ENCODE assay signal across 8 cellular contexts in the genomic region with DNA sequence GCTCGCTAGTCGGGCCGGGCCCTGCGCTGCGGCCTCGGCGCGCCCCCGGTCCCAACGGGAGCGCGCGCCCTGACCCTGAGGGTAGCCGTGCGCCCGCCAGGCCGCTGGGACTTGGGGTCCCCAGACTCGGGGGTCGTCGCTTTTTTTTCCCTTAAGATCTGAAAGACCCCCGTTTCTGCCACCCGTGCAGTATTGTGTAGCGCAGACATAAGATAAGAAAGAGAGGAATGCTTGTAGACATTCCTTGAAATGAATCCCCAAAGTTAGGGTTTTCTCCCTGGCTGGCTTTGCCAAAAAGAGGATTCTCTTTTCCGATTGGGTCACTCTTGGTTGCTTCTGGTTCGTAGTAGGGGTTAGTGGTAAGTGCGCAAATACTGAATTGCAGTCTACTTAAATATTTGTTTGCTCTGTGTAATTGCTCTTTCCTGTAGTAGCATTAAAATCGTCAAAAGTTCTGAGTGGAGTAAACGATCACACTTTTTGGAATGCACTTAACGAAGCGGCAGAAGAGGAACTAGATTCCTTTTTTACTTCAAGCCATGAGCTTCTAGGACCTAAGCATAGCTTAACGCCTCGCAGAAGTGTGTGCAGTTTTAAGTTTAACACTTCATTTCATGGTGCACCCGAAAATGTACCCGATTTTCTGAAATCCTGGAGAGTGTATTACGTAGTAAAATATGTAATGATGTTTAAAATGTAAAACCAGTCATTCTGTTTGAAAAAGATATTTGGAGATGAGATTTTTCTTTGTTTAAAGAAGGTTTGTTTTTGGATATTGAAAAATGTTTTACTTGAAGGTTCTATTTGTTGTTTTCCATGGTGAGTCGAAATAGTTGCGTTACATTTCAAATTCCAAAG. TPM values are rescaled to one million over a fixed set of nuclear protein-coding genes. Genes with fewer than 3 reads are reported as not detected.
DNase-seq lines count a peak whose midpoint lies in the region; ATAC-seq lines count a peak whose summit lies in the region.

No MANE protein-coding gene starts in this region.

- intact Hi-C loops in head of caudate nucleus (cut with DNase I) = loop anchor here (10.0 kb wide), 2 partner anchors 185 to 265 kb away; a partner anchor contains a TSS

- H3K4me3 Mint-ChIP-seq in activated naive CD8-positive, alpha-beta T cell treated with anti-CD3 and anti-CD28 coated beads, Interleukin-2, amount 50 U/mL, for 24 hours = peak overlapping the region; percentile 95
- H3K4me3 Mint-ChIP-seq in stimulated activated effector memory CD8-positive, alpha-beta T cell treated with anti-CD3 and anti-CD28 coated beads, Interleukin-12 subunit alpha, Interleukin-12 subunit beta, amount 100 ng/mL, for 72 hours = peak overlapping the region; percentile 77

- H3K27me3 Mint-ChIP-seq in activated naive CD8-positive, alpha-beta T cell treated with anti-CD3 and anti-CD28 coated beads, Interleukin-2, amount 50 U/mL, for 24 hours = no peaks in the 10 kb centered on the region

- H3K4me1 Mint-ChIP-seq in activated naive CD8-positive, alpha-beta T cell treated with anti-CD3 and anti-CD28 coated beads, Interleukin-2, amount 50 U/mL, for 24 hours = peaks cover 73% of the 10 kb centered on the region
- peaks cover 64% of the 10 kb centered on the region for H3K4me1 Mint-ChIP-seq in stimulated activated effector memory CD8-positive, alpha-beta T cell treated with anti-CD3 and anti-CD28 coated beads, Interleukin-12 subunit alpha, Interleukin-12 subunit beta, amount 100 ng/mL, for 72 hours

- H3K36me3 Mint-ChIP-seq in activated naive CD8-positive, alpha-beta T cell treated with anti-CD3 and anti-CD28 coated beads, Interleukin-2, amount 50 U/mL, for 24 hours (ENCODE audit: low read depth) = peaks cover 22% of the 10 kb centered on the region
- peaks cover 34% of the 10 kb centered on the region for H3K36me3 Mint-ChIP-seq in stimulated activated effector memory CD8-positive, alpha-beta T cell treated with anti-CD3 and anti-CD28 coated beads, Interleukin-12 subunit alpha, Interleukin-12 subunit beta, amount 100 ng/mL, for 72 hours

- peak overlapping the region; percentile 96 for H3K27ac Mint-ChIP-seq in activated naive CD8-positive, alpha-beta T cell treated with anti-CD3 and anti-CD28 coated beads, Interleukin-2, amount 50 U/mL, for 24 hours
- peak overlapping the region; percentile 96 for H3K27ac Mint-ChIP-seq in stimulated activated effector memory CD8-positive, alpha-beta T cell treated with anti-CD3 and anti-CD28 coated beads, Interleukin-12 subunit alpha, Interleukin-12 subunit beta, amount 100 ng/mL, for 72 hours

- no peaks in the 10 kb centered on the region for H3K9me3 Mint-ChIP-seq in activated naive CD8-positive, alpha-beta T cell treated with anti-CD3 and anti-CD28 coated beads, Interleukin-2, amount 50 U/mL, for 24 hours
- no peaks in the 10 kb centered on the region for H3K9me3 Mint-ChIP-seq in stimulated activated effector memory CD8-positive, alpha-beta T cell treated with anti-CD3 and anti-CD28 coated beads, Interleukin-12 subunit alpha, Interleukin-12 subunit beta, amount 100 ng/mL, for 72 hours

- peak; percentile 30 for ATAC-seq in GM21786 (IDR thresholded peaks at IDR 0.05; ENCODE audit: unreplicated experiment)
- peak; percentile 1 for ATAC-seq in activated naive CD8-positive, alpha-beta T cell treated with anti-CD3 and anti-CD28 coated beads, Interleukin-2, amount 50 U/mL, for 24 hours
- ATAC-seq in stimulated activated effector memory CD8-positive, alpha-beta T cell treated with anti-CD3 and anti-CD28 coated beads, Interleukin-12 subunit alpha, Interleukin-12 subunit beta, amount 100 ng/mL, for 72 hours = no peak

- DNase-seq in DMS 273 (lab: John Stamatoyannopoulos, UW; ENCODE audit: unreplicated experiment) (peak; percentile 82), DMS 273 treated with DMSO at 0.1 percent for 48 hours (lab: John Stamatoyannopoulos, UW) (no peak), M059J (ENCODE audit: low read depth) (peak; percentile 49), iPS-NIHi7 (ENCODE audit: extremely low spot score) (peak; percentile 64), head of caudate nucleus (no peak)
- DNase-seq in activated naive CD8-positive, alpha-beta T cell treated with anti-CD3 and anti-CD28 coated beads, Interleukin-2, amount 50 U/mL, for 24 hours = no peak
- no peak for DNase-seq in stimulated activated effector memory CD8-positive, alpha-beta T cell treated with anti-CD3 and anti-CD28 coated beads, Interleukin-12 subunit alpha, Interleukin-12 subunit beta, amount 100 ng/mL, for 72 hours (ENCODE audit: low spot score in 2 of 2)

RNA-seq across cellular contexts. Expression of a gene that starts 1.3 kb away (rescaled TPM):
- 46.3 and 51.6 TPM in 2 replicates for total RNA-seq in M059J (2014; rRNA removed; shearing (Covaris generic))

Comparison
In these comparisons a context has a peak if more than half of its experiments do, and no peak if none do; other contexts are left out.
1. DNase-seq: peak in DMS 273 (single experiment), M059J (single experiment) and iPS-NIHi7 (single experiment); none in DMS 273 treated with DMSO at 0.1 percent for 48 hours (single experiment), activated naive CD8-positive, alpha-beta T cell treated with anti-CD3 and anti-CD28 coated beads, Interleukin-2, amount 50 U/mL, for 24 hours (single experiment), stimulated activated effector memory CD8-positive, alpha-beta T cell treated with anti-CD3 and anti-CD28 coated beads, Interleukin-12 subunit alpha, Interleukin-12 subunit beta, amount 100 ng/mL, for 72 hours (0 of 2) and head of caudate nucleus (0 of 42).